12 cellular contexts compared by ENCODE assay signal in the genomic region with DNA sequence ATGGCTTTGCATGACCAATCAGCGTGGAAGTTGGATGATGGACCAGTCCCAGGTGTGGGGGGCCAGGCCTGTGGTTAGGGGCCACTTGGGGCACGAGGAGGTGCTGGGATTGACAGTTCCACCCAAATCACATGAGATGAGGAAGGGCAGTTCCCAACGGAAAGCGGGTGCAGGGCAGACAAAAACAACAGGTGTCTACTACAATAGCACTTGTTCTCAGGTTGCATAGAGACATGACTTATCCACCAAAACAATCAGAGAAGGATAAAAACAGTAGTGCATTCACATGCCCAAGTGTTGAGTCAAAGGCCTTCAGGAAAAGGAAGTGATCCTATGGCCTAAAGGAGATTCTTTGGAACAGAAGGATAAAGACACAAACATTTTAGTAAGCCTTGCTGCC. TPM values are rescaled to one million over a fixed set of nuclear protein-coding genes. Genes with fewer than 3 reads are reported as not detected.
DNase-seq lines count a peak whose midpoint lies in the region; ATAC-seq and TF ChIP-seq lines count a peak whose summit lies in the region.
"Had no signal": no experiment of that assay in that cellular context is flagged by ENCODE, and none has a peak within 500 bp of the region (broad histone marks: within the 10 kb centered on the region; RNA-seq: fewer than 3 reads in every experiment).

No MANE protein-coding gene starts in this region.

- ATAC-seq in HG03280 (IDR thresholded peaks at IDR 0.05; ENCODE audit: unreplicated experiment) = no peak
- ATAC-seq: gastroesophageal sphincter had no signal

- no peak for TF ChIP-seq CTCF in MCF 10A (IDR thresholded peaks at IDR 0.05; ENCODE audit: unreplicated experiment)
- no peak for TF ChIP-seq CTCF in OCI-LY7 (conservative IDR thresholded peaks at IDR 0.05; ENCODE audit: low read length)

- no peak overlapping the region for H2BK5ac ChIP-seq in mesenchymal stem cell (ENCODE audit: low read depth, low read length, poor library complexity, severe bottlenecking)

- no peaks in the 10 kb centered on the region for H3K27me3 Mint-ChIP-seq in MCF 10A (ENCODE audit: insufficient read depth, unreplicated experiment)

- H3K27ac Mint-ChIP-seq in MCF 10A (ENCODE audit: low read depth, unreplicated experiment) = peak overlapping the region; percentile 1
- H3K27ac Mint-ChIP-seq: mesothelial cell of epicardium had no signal

- H3K27ac ChIP-seq in mesenchymal stem cell (ENCODE audit: low read length, poor library complexity, severe bottlenecking) = no peak overlapping the region
- H3K27ac ChIP-seq in OCI-LY7 (ENCODE audit: low read depth, low read length, poor library complexity, severe bottlenecking) = no peak overlapping the region
- H3K27ac ChIP-seq: gastroesophageal sphincter had no signal

- no peak overlapping the region for H4K91ac ChIP-seq in mesenchymal stem cell (ENCODE audit: low read length)

- DNase-seq in DMS153 treated with DMSO at 0.1 percent for 48 hours (lab: John Stamatoyannopoulos, UW; ENCODE audit: unreplicated experiment) = peak; percentile 13
- DNase-seq in NCI-H2107 (lab: John Stamatoyannopoulos, UW) = peak; percentile 67
- peak; percentile 70 for DNase-seq in MCF 10A (ENCODE audit: unreplicated experiment)
- DNase-seq in mesenchymal stem cell = peak; percentile 22
- DNase-seq in OCI-LY7 (ENCODE audit: low spot score) = no peak
- no peak for DNase-seq in SK-N-DZ (ENCODE audit: low spot score)
- no peak for DNase-seq in NCI-H1694 (lab: John Stamatoyannopoulos, UW)
- DNase-seq: amygdala, small intestine had no signal

- H3K27me3 ChIP-seq in mesenchymal stem cell (ENCODE audit: control insufficient read depth in 1 of 2, insufficient read depth in 1 of 2, low read length in 2 of 2) = no peaks in the 10 kb centered on the region
- H3K27me3 ChIP-seq: gastroesophageal sphincter had no signal

- H3K9me3 ChIP-seq in mesenchymal stem cell (ENCODE audit: control insufficient read depth, low read length) = no peaks in the 10 kb centered on the region
- H3K9me3 ChIP-seq in OCI-LY7 (ENCODE audit: low read length) = no peaks in the 10 kb centered on the region
- H3K9me3 ChIP-seq: gastroesophageal sphincter had no signal

- CTCF ChIA-PET in MCF 10A (lab: Yijun Ruan, JAX) (no interaction called here), OCI-LY7 (lab: Charles Lee; ENCODE audit: unreplicated experiment) (no interaction called here)

- 82% methylated on average over 3 of the region's 4 CpGs for WGBS in mesenchymal stem cell

- no TSS peak for BruUV-seq in MCF 10A (replicated peaks; lab: Mats Ljungman, UMichigan)
- BruUV-seq in OCI-LY7 (replicated peaks; lab: Mats Ljungman, UMichigan) = no TSS peak

- no peaks in the 10 kb centered on the region for H3K36me3 Mint-ChIP-seq in MCF 10A (ENCODE audit: insufficient read depth, unreplicated experiment)
- H3K36me3 Mint-ChIP-seq: mesothelial cell of epicardium had no signal

- H3K4me3 ChIP-seq in mesenchymal stem cell (ENCODE audit: insufficient read depth in 1 of 2, low read depth in 1 of 2, low read length in 2 of 2) (no peak overlapping the region), OCI-LY7 (ENCODE audit: low read depth, low read length, poor library complexity, severe bottlenecking) (no peak overlapping the region)
- H3K4me3 ChIP-seq: gastroesophageal sphincter had no signal

- H3K4me1 ChIP-seq in mesenchymal stem cell (ENCODE audit: control insufficient read depth, insufficient read depth, low read depth, low read length) (peaks cover 10% of the 10 kb centered on the region), OCI-LY7 (ENCODE audit: insufficient read depth, low read length, poor library complexity, severe bottlenecking) (no peaks in the 10 kb centered on the region)
- H3K4me1 ChIP-seq: gastroesophageal sphincter had no signal

- H3K23ac ChIP-seq in mesenchymal stem cell (ENCODE audit: low read length in 2 of 2) = no peak overlapping the region

- H3K9me2 ChIP-seq in OCI-LY7 (ENCODE audit: insufficient read depth, low read length) = no peaks in the 10 kb centered on the region

- no peaks in the 10 kb centered on the region for H3K36me3 ChIP-seq in mesenchymal stem cell (ENCODE audit: control insufficient read depth in 1 of 2, insufficient read depth in 2 of 2, low read depth in 1 of 2, low read length in 2 of 2)
- H3K36me3 ChIP-seq in OCI-LY7 (ENCODE audit: insufficient read depth, low read length) = no peaks in the 10 kb centered on the region
- H3K36me3 ChIP-seq: gastroesophageal sphincter had no signal

- H3K4me1 Mint-ChIP-seq in MCF 10A (ENCODE audit: insufficient read depth, unreplicated experiment) = peaks cover 9% of the 10 kb centered on the region

- POLR2A ChIA-PET in MCF 10A (lab: Yijun Ruan, JAX) (interaction anchor here (0.8 kb wide), 1 partner anchor 37 kb away, joined by 3 read pairs; no protein-coding TSS in a partner anchor), OCI-LY7 (lab: Charles Lee) (no interaction called here)

- H2AK5ac ChIP-seq in mesenchymal stem cell (ENCODE audit: low read length, severe bottlenecking) = no peak overlapping the region

- H3K4me3 Mint-ChIP-seq in MCF 10A (ENCODE audit: unreplicated experiment) = no peak overlapping the region
- H3K4me3 Mint-ChIP-seq: mesothelial cell of epicardium had no signal

- H2BK15ac ChIP-seq in mesenchymal stem cell (ENCODE audit: low read depth, poor library complexity, severe bottlenecking) = no peak overlapping the region

- no peaks in the 10 kb centered on the region for H3K79me2 ChIP-seq in OCI-LY7 (ENCODE audit: insufficient read depth, low read depth, low read length)

- no peaks in the 10 kb centered on the region for H3K79me1 ChIP-seq in mesenchymal stem cell (replicated peaks; ENCODE audit: low read length, poor library complexity, severe bottlenecking)

- H2AFZ ChIP-seq in mesenchymal stem cell (ENCODE audit: low read depth, low read length) = no peak overlapping the region
- H2AFZ ChIP-seq in OCI-LY7 (ENCODE audit: low read length) = no peak overlapping the region

- no peak overlapping the region for H3K18ac ChIP-seq in mesenchymal stem cell (ENCODE audit: low read depth in 1 of 2, low read length in 2 of 2)

- no peak overlapping the region for H2BK120ac ChIP-seq in mesenchymal stem cell (ENCODE audit: low read depth, low read length)

- no peak overlapping the region for H3K9ac ChIP-seq in mesenchymal stem cell (ENCODE audit: low read length)

- H3K4ac ChIP-seq in mesenchymal stem cell (ENCODE audit: low read depth in 1 of 2, low read length in 2 of 2) = no peak overlapping the region

- H3K4me2 ChIP-seq in mesenchymal stem cell (ENCODE audit: low read length, poor library complexity, severe bottlenecking) = no peak overlapping the region
- no peak overlapping the region for H3K4me2 ChIP-seq in OCI-LY7 (ENCODE audit: low read length)

- no peak overlapping the region for H4K8ac ChIP-seq in mesenchymal stem cell (ENCODE audit: low read length)

- no peak overlapping the region for H3K14ac ChIP-seq in mesenchymal stem cell (ENCODE audit: low read length in 2 of 2)

- H3K9me3 Mint-ChIP-seq in MCF 10A (ENCODE audit: unreplicated experiment) = no peaks in the 10 kb centered on the region
- H3K9me3 Mint-ChIP-seq: mesothelial cell of epicardium had no signal

- no peaks in the 10 kb centered on the region for H4K20me1 ChIP-seq in OCI-LY7 (ENCODE audit: insufficient read depth, low read length)

- intact Hi-C loops in MCF 10A (cut with micrococcal nuclease) (no loop called here), OCI-LY7 (cut with micrococcal nuclease; ENCODE audit: unreplicated experiment) (no loop called here)

- H2BK12ac ChIP-seq in mesenchymal stem cell (ENCODE audit: low read length in 2 of 2) = no peak overlapping the region

RNA-seq across cellular contexts. Expression of gene EIF2B2, which starts 14.6 kb away (rescaled TPM):
- total RNA-seq in MCF 10A (2022) = 53.8 and 57.9 TPM in 2 replicates
- 35.8 TPM for polyA plus RNA-seq in mesenchymal stem cell (2013, experiment 1 of 2)
- 30.3 TPM for polyA plus RNA-seq in mesenchymal stem cell (2013, experiment 2 of 2)
- 33.5 and 42.0 TPM in 2 replicates for total RNA-seq in OCI-LY7 (2014; rRNA removed; shearing (Covaris generic))
- total RNA-seq in OCI-LY7 (2022) = 49.8 and 53.8 TPM in 2 replicates
- 49.7 and 57.3 TPM in 2 replicates for polyA plus RNA-seq in SK-N-DZ (2014; cell fraction: cytosol; rRNA removed)
- polyA plus RNA-seq in SK-N-DZ (2014; cell fraction: nucleus; rRNA removed) = 47.3 and 55.5 TPM in 2 replicates

RNA-seq across cellular contexts. Expression of gene PGF, which starts 32.7 kb away (rescaled TPM):
- 1.3 and 2.1 TPM in 2 replicates for total RNA-seq in MCF 10A (2022)
- 6.4 TPM for polyA plus RNA-seq in mesenchymal stem cell (2013, experiment 1 of 2)
- polyA plus RNA-seq in mesenchymal stem cell (2013, experiment 2 of 2) = 6.8 TPM
- 0.09 and 0.13 TPM in 2 replicates for total RNA-seq in OCI-LY7 (2014; rRNA removed; shearing (Covaris generic))
- 0.19 TPM in 1 of 2 replicates, not detected in the other for total RNA-seq in OCI-LY7 (2022)
- 41.3 and 45.9 TPM in 2 replicates for polyA plus RNA-seq in SK-N-DZ (2014; cell fraction: cytosol; rRNA removed)
- 19.9 and 28.4 TPM in 2 replicates for polyA plus RNA-seq in SK-N-DZ (2014; cell fraction: nucleus; rRNA removed)

Comparison
In these comparisons a context has a peak if more than half of its experiments do, and no peak if none do; other contexts are left out.
1. DNase-seq: peak in DMS153 treated with DMSO at 0.1 percent for 48 hours (single experiment), NCI-H2107 (single experiment), MCF 10A (single experiment) and mesenchymal stem cell (single experiment); none in OCI-LY7 (single experiment), SK-N-DZ (single experiment) and NCI-H1694 (single experiment).